ENCODE assay signal across 29 cellular contexts in genomic region chr4:26945794-26946193, GRCh38.
"Had no signal": no experiment of that assay in that cellular context is flagged by ENCODE, and none has a peak within 500 bp of the region (broad histone marks: within the 10 kb centered on the region; RNA-seq: fewer than 3 reads in every experiment).

No MANE protein-coding gene starts in this region.

- H3K9me3 ChIP-seq: neutrophil, psoas muscle, suprapubic skin, testis, transverse colon, upper lobe of right lung, uterus had no signal

- ATAC-seq: naive thymus-derived CD8-positive, alpha-beta T cell; natural killer cell treated with Interleukin-12 subunit alpha and Interleukin-12 subunit beta and Interleukin-15 and Interleukin-18, amount 100 ng/mL, for 72 hours; psoas muscle; right cardiac atrium; sciatic nerve; stimulated activated memory B cell treated with anti-CD40 and anti-IgM and Interleukin-4, amounts not matched to agents 10 μg/mL and 1 μg/mL and 100 μg/mL, for 72 hours; stimulated activated naive CD8-positive, alpha-beta T cell treated with anti-CD3 and anti-CD28 coated beads, Interleukin-15, amount 100 ng/mL, for 72 hours; stimulated activated naive CD8-positive, alpha-beta T cell treated with anti-CD3 and anti-CD28 coated beads, Interleukin-15, Interleukin-2, amounts not matched to agents 100 U/mL and 50 U/mL, for 24 hours; upper lobe of right lung had no signal

- H3K4me1 ChIP-seq: parathyroid adenoma, psoas muscle, suprapubic skin, testis, tibial artery, transverse colon, uterus had no signal

- H3K36me3 ChIP-seq: neutrophil, suprapubic skin, tibial artery, transverse colon, upper lobe of right lung, uterus had no signal

- DNase-seq: naive thymus-derived CD8-positive, alpha-beta T cell; nephron progenitor cell; nucleus accumbens; posterior cingulate gyrus; psoas muscle; right cardiac atrium; spleen; stimulated activated CD4-positive, alpha-beta T cell treated with anti-CD3 and anti-CD28 coated beads, Interleukin-12 subunit alpha, Interleukin-12 subunit beta, amount 100 ng/mL, for 4 hours; stimulated activated CD4-positive, alpha-beta T cell treated with anti-CD3 and anti-CD28 coated beads, Interleukin-1b, Interleukin-23, amount 100 ng/mL, for 48 hours; stimulated activated CD4-positive, alpha-beta T cell treated with anti-CD3 and anti-CD28 coated beads, Interleukin-4, amount 100 ng/mL, for 1 hour; stimulated activated CD4-positive, alpha-beta T cell treated with anti-CD3 and anti-CD28 coated beads, Interleukin-4, amount 100 ng/mL, for 4 hours; stimulated activated CD8-positive, alpha-beta memory T cell treated with anti-CD3 and anti-CD28 coated beads, Interleukin-4, amount 100 ng/mL, for 48 hours; stimulated activated naive CD4-positive, alpha-beta T cell; stimulated activated naive CD8-positive, alpha-beta T cell treated with anti-CD3 and anti-CD28 coated beads, Interleukin-15, amount 100 ng/mL, for 72 hours; stimulated activated naive CD8-positive, alpha-beta T cell treated with anti-CD3 and anti-CD28 coated beads, Interleukin-15, Interleukin-2, amounts not matched to agents 100 U/mL and 50 U/mL, for 24 hours; substantia nigra; testis; tibial artery; transverse colon; upper lobe of right lung; uterus had no signal

- H3K27me3 ChIP-seq: neutrophil, spleen, suprapubic skin, testis, tibial artery, transverse colon, upper lobe of right lung, uterus had no signal

- H3K27ac ChIP-seq: neutrophil, parathyroid adenoma, psoas muscle, skin epidermis, spleen, suprapubic skin, testis, tibial artery, transverse colon, upper lobe of right lung, uterus had no signal

- H3K4me3 ChIP-seq: psoas muscle, skin epidermis, smooth muscle cell, spleen, suprapubic skin, testis, tibial artery, transverse colon, upper lobe of right lung, uterus had no signal
